Comparison of ENCODE assay signal across 8 cellular contexts in genomic region chr13:26596458-26596857, GRCh38.
"Had no signal": no experiment of that assay in that cellular context is flagged by ENCODE, and none has a peak within 500 bp of the region (broad histone marks: within the 10 kb centered on the region; RNA-seq: fewer than 3 reads in every experiment).

No MANE protein-coding gene starts in this region.

- H3K4me1 ChIP-seq: HAP-1 had no signal

- H3K27ac Mint-ChIP-seq: GM23338, H9 had no signal

- DNase-seq: GM23248, GOT3, H7, H9, HCEC 1CT had no signal

- H3K27ac ChIP-seq: GM23248 had no signal

- H3K4me3 Mint-ChIP-seq: GM23338, H9 had no signal

- H3K36me3 ChIP-seq: HAP-1 had no signal

- ATAC-seq: GM23338, HCT116 had no signal

- H3K4me3 ChIP-seq: GM23248, GM23338, HAP-1 had no signal
